ENCODE assay signal across 4 cellular contexts in genomic region chr10:113544392-113544791, GRCh38. TPM values are rescaled to one million over a fixed set of nuclear protein-coding genes. Genes with fewer than 3 reads are reported as not detected.
"Had no signal": no experiment of that assay in that cellular context is flagged by ENCODE, and none has a peak within 500 bp of the region (broad histone marks: within the 10 kb centered on the region; RNA-seq: fewer than 3 reads in every experiment).

No MANE protein-coding gene starts in this region.

- DNase-seq: GDM1, GF-D8 had no signal

- ATAC-seq: GM12878 had no signal

- H3K4me3 ChIP-seq: GM12878 had no signal

RNA-seq across cellular contexts. Expression of gene HABP2, which starts 8.5 kb away (rescaled TPM):
- total RNA-seq: G401 had no signal
- polyA plus RNA-seq: GM12878 had no signal
